In the genomic region with DNA sequence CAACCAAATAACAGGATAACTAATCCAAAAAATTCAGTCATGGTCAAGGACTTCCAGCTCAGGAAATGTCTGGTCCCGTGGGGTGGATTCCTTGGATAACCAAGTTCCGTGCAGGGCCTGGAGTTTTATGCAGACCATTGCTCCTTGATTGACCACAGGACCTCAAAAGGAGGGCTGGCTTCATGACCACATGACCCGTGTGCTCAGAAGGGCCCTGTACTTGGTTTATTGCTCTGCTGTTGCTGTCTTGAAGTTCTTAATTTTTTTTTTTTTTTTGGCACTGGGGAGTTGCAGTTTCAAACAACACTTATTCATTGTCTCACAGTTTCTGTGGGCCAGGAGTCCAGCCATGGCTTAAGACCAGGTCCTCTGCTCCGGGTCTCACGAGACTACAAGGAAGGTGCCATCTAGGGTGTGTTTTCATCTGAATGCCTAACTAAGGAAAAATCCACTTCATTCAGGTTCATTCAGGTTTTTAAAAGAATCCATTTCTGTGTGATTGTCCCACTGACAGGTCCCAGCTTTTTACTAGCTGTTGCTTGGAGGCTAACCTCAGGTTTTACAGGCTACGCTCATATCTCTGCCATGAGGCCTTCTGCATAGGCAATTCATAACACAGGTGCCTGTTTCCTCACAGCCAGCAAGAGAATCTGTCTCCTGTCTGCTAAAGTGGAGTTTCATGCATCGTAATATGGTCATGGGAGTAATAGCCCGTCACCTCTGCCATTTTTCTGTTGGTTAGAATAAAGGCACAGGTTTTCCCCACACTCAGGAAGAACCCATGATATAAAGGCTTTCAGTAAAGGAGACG, we compare ENCODE assay signal across 14 cellular contexts.
DNase-seq lines count a peak whose midpoint lies in the region; ATAC-seq and TF ChIP-seq lines count a peak whose summit lies in the region.
"Had no signal": no experiment of that assay in that cellular context is flagged by ENCODE, and none has a peak within 500 bp of the region (broad histone marks: within the 10 kb centered on the region; RNA-seq: fewer than 3 reads in every experiment).

No MANE protein-coding gene starts in this region.

- H3K27ac Mint-ChIP-seq in activated CD4-positive, alpha-beta T cell treated with anti-CD3 and anti-CD28 coated beads, Interleukin-2, amount 10 ng/mL, durations not matched to agents 7 days and 5 days = peak overlapping the region; percentile 9
- H3K27ac Mint-ChIP-seq: stimulated activated effector memory CD8-positive, alpha-beta T cell treated with anti-CD3 and anti-CD28 coated beads, Interleukin-12 subunit alpha, Interleukin-12 subunit beta, amount 100 ng/mL, for 72 hours had no signal

- TF ChIP-seq CTCF in fibroblast of villous mesenchyme (IDR thresholded peaks at IDR 0.05; ENCODE audit: insufficient read depth, low read depth, low read length) = no peak
- no peak for TF ChIP-seq CTCF in transverse colon (IDR thresholded peaks at IDR 0.05)
- TF ChIP-seq CTCF in GM13976 (IDR thresholded peaks at IDR 0.05; ENCODE audit: borderline replicate concordance, control extremely low read depth, extremely low read depth, insufficient read depth, missing control alignments) = no peak
- no peak for TF ChIP-seq CTCF in mucosa of descending colon (IDR thresholded peaks at IDR 0.05)

- no peak for TF ChIP-seq EP300 in transverse colon (IDR thresholded peaks at IDR 0.05; ENCODE audit: low read depth)

- no peaks in the 10 kb centered on the region for H3K27me3 Mint-ChIP-seq in activated CD4-positive, alpha-beta T cell treated with anti-CD3 and anti-CD28 coated beads, Interleukin-2, amount 10 ng/mL, durations not matched to agents 7 days and 5 days
- H3K27me3 Mint-ChIP-seq: activated naive CD4-positive, alpha-beta T cell treated with anti-CD3 and anti-CD28 coated beads, Interleukin-2, amount 50 U/mL, for 24 hours had no signal

- in situ Hi-C loops in transverse colon (cut with MboI; ENCODE audit: low pct_ligation_motif_present in 1 of 4, low pct_unique_long_range_greater_than_20kb in 1 of 4, low sequenced_read_pairs in 3 of 4) (no loop called here), GM13976 (cut with MboI; ENCODE audit: low sequenced_read_pairs, unreplicated experiment) (no loop called here)

- no peak overlapping the region for H3K4me3 Mint-ChIP-seq in activated CD4-positive, alpha-beta T cell treated with anti-CD3 and anti-CD28 coated beads, Interleukin-2, amount 10 ng/mL, durations not matched to agents 7 days and 5 days
- H3K4me3 Mint-ChIP-seq: stimulated activated effector memory CD8-positive, alpha-beta T cell treated with anti-CD3 and anti-CD28 coated beads, Interleukin-12 subunit alpha, Interleukin-12 subunit beta, amount 100 ng/mL, for 72 hours had no signal

- peaks cover 23% of the 10 kb centered on the region for H3K4me1 Mint-ChIP-seq in activated CD4-positive, alpha-beta T cell treated with anti-CD3 and anti-CD28 coated beads, Interleukin-2, amount 10 ng/mL, durations not matched to agents 7 days and 5 days

- H3K9me3 ChIP-seq in transverse colon = no peaks in the 10 kb centered on the region
- no peaks in the 10 kb centered on the region for H3K9me3 ChIP-seq in mucosa of descending colon

- no peak for DNase-seq in activated CD4-positive, alpha-beta T cell treated with anti-CD3 and anti-CD28 coated beads, Interleukin-2, amount 10 ng/mL, durations not matched to agents 7 days and 5 days
- DNase-seq in activated CD4-positive, alpha-beta T cell treated with anti-CD3 and anti-CD28 coated beads for 48 hours = no peak
- peak; percentile 76 for DNase-seq in fibroblast of villous mesenchyme (ENCODE audit: low read depth)
- DNase-seq in transverse colon = no peak
- no peak for DNase-seq in GM13976 (ENCODE audit: low spot score)
- DNase-seq in mucosa of descending colon = no peak
- DNase-seq: activated CD4-positive, alpha-beta T cell treated with anti-CD3 and anti-CD28 coated beads for 1 hour; effector CD4-positive, alpha-beta T cell; KG1; SHP77 treated with DMSO at 0.1 percent for 48 hours had no signal

- no peak for TF ChIP-seq POLR2A in transverse colon (IDR thresholded peaks at IDR 0.05)

- POLR2A ChIA-PET in activated CD4-positive, alpha-beta T cell treated with anti-CD3 and anti-CD28 coated beads, Interleukin-2, amount 10 ng/mL, durations not matched to agents 7 days and 5 days (lab: Charles Lee) = no interaction called here

- H3K4me3 ChIP-seq in fibroblast of villous mesenchyme (ENCODE audit: low read depth, low read length) (no peak overlapping the region), transverse colon (no peak overlapping the region), mucosa of descending colon (no peak overlapping the region)

- ATAC-seq in HG03460 (IDR thresholded peaks at IDR 0.05; ENCODE audit: unreplicated experiment) (peak; percentile 54), HG03196 (IDR thresholded peaks at IDR 0.05; ENCODE audit: unreplicated experiment) (no peak), mucosa of descending colon (no peak)
- ATAC-seq: stimulated activated effector memory CD8-positive, alpha-beta T cell treated with anti-CD3 and anti-CD28 coated beads, Interleukin-12 subunit alpha, Interleukin-12 subunit beta, amount 100 ng/mL, for 72 hours had no signal

- H3K27me3 ChIP-seq in transverse colon = no peaks in the 10 kb centered on the region

- peaks cover 14% of the 10 kb centered on the region for H3K36me3 Mint-ChIP-seq in activated CD4-positive, alpha-beta T cell treated with anti-CD3 and anti-CD28 coated beads, Interleukin-2, amount 10 ng/mL, durations not matched to agents 7 days and 5 days (ENCODE audit: low read depth)

- CTCF ChIA-PET in activated CD4-positive, alpha-beta T cell treated with anti-CD3 and anti-CD28 coated beads, Interleukin-2, amount 10 ng/mL, durations not matched to agents 7 days and 5 days (lab: Charles Lee) = interaction anchor here (0.7 kb wide), 1 partner anchor 555 kb away, joined by 4 read pairs; no protein-coding TSS in a partner anchor

- peak overlapping the region; percentile 61 to 80 (median 74) for H3K27ac ChIP-seq in transverse colon

- WGBS in transverse colon (ENCODE audit: low coverage in 1 of 2), 2 donors = 40 to 77% methylated on average over 2 to 9 of the region's 9 CpGs

- intact Hi-C loops in transverse colon (cut with DNase I; ENCODE audit: low total_unique reads) = no loop called here
- intact Hi-C loops in mucosa of descending colon (cut with DNase I, micrococcal nuclease) = no loop called here

- H3K4me1 ChIP-seq in transverse colon (peaks cover 14 to 51% (median 26%) of the 10 kb centered on the region in 4 donors), mucosa of descending colon (ENCODE audit: low read depth) (peaks cover 2% of the 10 kb centered on the region)

- no peaks in the 10 kb centered on the region for H3K9me3 Mint-ChIP-seq in activated CD4-positive, alpha-beta T cell treated with anti-CD3 and anti-CD28 coated beads, Interleukin-2, amount 10 ng/mL, durations not matched to agents 7 days and 5 days
- H3K9me3 Mint-ChIP-seq: stimulated activated effector memory CD8-positive, alpha-beta T cell treated with anti-CD3 and anti-CD28 coated beads, Interleukin-12 subunit alpha, Interleukin-12 subunit beta, amount 100 ng/mL, for 72 hours had no signal

- H3K36me3 ChIP-seq in transverse colon (peaks cover 0 to 16% (median 6%) of the 10 kb centered on the region in 4 donors), mucosa of descending colon (ENCODE audit: low read depth) (no peaks in the 10 kb centered on the region)
